In genomic region chr9:106857811-106858470, GRCh38 we compare ENCODE assay signal across 17 cellular contexts.
"Had no signal": no experiment of that assay in that cellular context is flagged by ENCODE, and none has a peak within 500 bp of the region (broad histone marks: within the 10 kb centered on the region; RNA-seq: fewer than 3 reads in every experiment).

No MANE protein-coding gene starts in this region.

- H3K4me1 ChIP-seq: left lung, parathyroid adenoma had no signal

- DNase-seq: activated CD4-positive, alpha-beta memory T cell treated with anti-CD3 and anti-CD28 coated beads, Interleukin-2, amount 10 ng/mL, durations not matched to agents 7 days and 5 days; activated CD4-positive, alpha-beta T cell treated with anti-CD3 and anti-CD28 coated beads for 48 hours; activated CD8-positive, alpha-beta memory T cell treated with anti-CD3 and anti-CD28 coated beads, Interleukin-2, amount 10 ng/mL, durations not matched to agents 7 days and 5 days; activated naive CD8-positive, alpha-beta T cell treated with anti-CD3 and anti-CD28 coated beads for 36 hours; amniotic stem cell; central memory CD4-positive, alpha-beta T cell; dorsolateral prefrontal cortex; head of caudate nucleus; left lung; spleen; stimulated activated naive CD4-positive, alpha-beta T cell; T-cell had no signal

- H3K27ac ChIP-seq: dorsolateral prefrontal cortex, left lung, neutrophil, parathyroid adenoma, spleen had no signal

- H3K9me3 Mint-ChIP-seq: activated CD4-positive, alpha-beta memory T cell treated with anti-CD3 and anti-CD28 coated beads, Interleukin-2, amount 10 ng/mL, durations not matched to agents 7 days and 5 days; T-cell; WTC11 had no signal

- H3K79me2 ChIP-seq: parathyroid adenoma had no signal

- H3K9me3 ChIP-seq: left lung, neutrophil, spleen had no signal

- FAIRE-seq: colon, frontal cortex had no signal

- ATAC-seq: activated CD8-positive, alpha-beta memory T cell treated with anti-CD3 and anti-CD28 coated beads, Interleukin-2, amount 10 ng/mL, durations not matched to agents 7 days and 5 days; left lung; T-cell; WTC11 had no signal

- H3K36me3 Mint-ChIP-seq: T-cell, WTC11 had no signal

- H2AFZ ChIP-seq: parathyroid adenoma had no signal

- H3K27ac Mint-ChIP-seq: activated CD4-positive, alpha-beta memory T cell treated with anti-CD3 and anti-CD28 coated beads, Interleukin-2, amount 10 ng/mL, durations not matched to agents 7 days and 5 days; activated CD8-positive, alpha-beta memory T cell treated with anti-CD3 and anti-CD28 coated beads, Interleukin-2, amount 10 ng/mL, durations not matched to agents 7 days and 5 days; activated naive CD8-positive, alpha-beta T cell treated with anti-CD3 and anti-CD28 coated beads for 36 hours; T-cell; WTC11 had no signal

- H3K9ac ChIP-seq: parathyroid adenoma had no signal

- H3K4me3 Mint-ChIP-seq: activated CD4-positive, alpha-beta memory T cell treated with anti-CD3 and anti-CD28 coated beads, Interleukin-2, amount 10 ng/mL, durations not matched to agents 7 days and 5 days; activated CD8-positive, alpha-beta memory T cell treated with anti-CD3 and anti-CD28 coated beads, Interleukin-2, amount 10 ng/mL, durations not matched to agents 7 days and 5 days; activated naive CD8-positive, alpha-beta T cell treated with anti-CD3 and anti-CD28 coated beads for 36 hours; T-cell had no signal

- H3K36me3 ChIP-seq: left lung, neutrophil, spleen had no signal

- H3K4me3 ChIP-seq: dorsolateral prefrontal cortex, left lung, spleen had no signal
